9 cellular contexts compared by ENCODE assay signal in genomic region chr6:130365166-130366010, GRCh38.
DNase-seq lines count a peak whose midpoint lies in the region; ATAC-seq and TF ChIP-seq lines count a peak whose summit lies in the region.
"Had no signal": no experiment of that assay in that cellular context is flagged by ENCODE, and none has a peak within 500 bp of the region (broad histone marks: within the 10 kb centered on the region; RNA-seq: fewer than 3 reads in every experiment).

No MANE protein-coding gene starts in this region.

- peaks cover 64% of the 10 kb centered on the region for H3K27me3 Mint-ChIP-seq in T-helper 1 cell treated with Interleukin-12 subunit alpha and Interleukin-12 subunit beta and Interleukin-4 antibody, amounts not matched to agents 30 μg/mL and 1 μg/mL, for 36 hours (ENCODE audit: low read depth)

- peak; percentile 83 for DNase-seq in astrocyte of the spinal cord (ENCODE audit: low read depth, low spot score)
- no peak for DNase-seq in DMS79 (lab: John Stamatoyannopoulos, UW)

- H3K9me3 ChIP-seq in iPS-18c (ENCODE audit: control insufficient read depth, insufficient read depth, low read length), result no peaks in the 10 kb centered on the region

- H3K27ac ChIP-seq in skin epidermis, result peak overlapping the region in 19 of 21 experiments; percentile 35 to 85 (median 72)
- H3K27ac ChIP-seq: epithelial cell of prostate had no signal

- TF ChIP-seq CTCF in astrocyte of the spinal cord (IDR thresholded peaks at IDR 0.05; ENCODE audit: low read depth, low read length), result peak; percentile 85

- H3K9me3 Mint-ChIP-seq in T-helper 1 cell treated with Interleukin-12 subunit alpha and Interleukin-12 subunit beta and Interleukin-4 antibody, amounts not matched to agents 30 μg/mL and 1 μg/mL, for 36 hours, result peaks cover 6% of the 10 kb centered on the region

- H3K4me3 ChIP-seq in astrocyte of the spinal cord (ENCODE audit: low read depth, low read length) (peak overlapping the region; percentile 93), iPS-18c (ENCODE audit: insufficient read depth, low read depth, low read length) (peak overlapping the region; percentile 85), skin epidermis (peak overlapping the region; percentile 42 to 63 (median 56))

- peaks cover 18% of the 10 kb centered on the region for H3K4me1 Mint-ChIP-seq in T-helper 1 cell treated with Interleukin-12 subunit alpha and Interleukin-12 subunit beta and Interleukin-4 antibody, amounts not matched to agents 30 μg/mL and 1 μg/mL, for 36 hours (ENCODE audit: low read depth)

- in situ Hi-C loops in astrocyte of the spinal cord (cut with HindIII; ENCODE audit: low sequenced_read_pairs), result no loop called here

- peak; percentile 72 for ATAC-seq in GM18909 (IDR thresholded peaks at IDR 0.05; ENCODE audit: poor library complexity, unreplicated experiment)
- peak; percentile 66 for ATAC-seq in HG03108 (IDR thresholded peaks at IDR 0.05; ENCODE audit: unreplicated experiment)
- ATAC-seq in HG03469 (IDR thresholded peaks at IDR 0.05; ENCODE audit: unreplicated experiment), result no peak

- H3K4me3 Mint-ChIP-seq in T-helper 1 cell treated with Interleukin-12 subunit alpha and Interleukin-12 subunit beta and Interleukin-4 antibody, amounts not matched to agents 30 μg/mL and 1 μg/mL, for 36 hours, result peak overlapping the region; percentile 74

- no peaks in the 10 kb centered on the region for H3K36me3 Mint-ChIP-seq in T-helper 1 cell treated with Interleukin-12 subunit alpha and Interleukin-12 subunit beta and Interleukin-4 antibody, amounts not matched to agents 30 μg/mL and 1 μg/mL, for 36 hours (ENCODE audit: low read depth)

- H3K27ac Mint-ChIP-seq in T-helper 1 cell treated with Interleukin-12 subunit alpha and Interleukin-12 subunit beta and Interleukin-4 antibody, amounts not matched to agents 30 μg/mL and 1 μg/mL, for 36 hours, result no peak overlapping the region
